ENCODE assay signal across 8 cellular contexts in genomic region chr12:109476807-109477184, GRCh38. TPM values are rescaled to one million over a fixed set of nuclear protein-coding genes. Genes with fewer than 3 reads are reported as not detected.
A peak's percentile ranks its signal among the peaks of the same experiment; 100 is the strongest.
DNase-seq lines count a peak whose midpoint lies in the region; ATAC-seq and TF ChIP-seq lines count a peak whose summit lies in the region.

No MANE protein-coding gene starts in this region.

- peaks cover 45% of the 10 kb centered on the region for H4K20me1 ChIP-seq in smooth muscle cell (ENCODE audit: low read depth)

- H3K9ac ChIP-seq in smooth muscle cell (ENCODE audit: low read depth), result peak overlapping the region; percentile 95

- H3K36me3 ChIP-seq in smooth muscle cell (ENCODE audit: low read depth), result no peaks in the 10 kb centered on the region

- H3F3A ChIP-seq in smooth muscle cell (ENCODE audit: low read depth), result no peaks in the 10 kb centered on the region

- 0% methylated on average over 9 of the region's 11 CpGs for WGBS in smooth muscle cell (ENCODE audit: low lambda C conversion rate)

- intact Hi-C loops in left ventricle myocardium superior (cut with micrococcal nuclease), result no loop called here

- H3K79me2 ChIP-seq in smooth muscle cell (ENCODE audit: low read depth), result peaks cover 86% of the 10 kb centered on the region

- TF ChIP-seq CTCF in VCaP (conservative IDR thresholded peaks at IDR 0.05) (no peak), smooth muscle cell (IDR thresholded peaks at IDR 0.05; ENCODE audit: borderline replicate concordance, insufficient read depth, poor library complexity, severe bottlenecking) (no peak)

- peak overlapping the region; percentile 64 for H3K4me3 ChIP-seq in smooth muscle cell

- H3K27ac ChIP-seq in VCaP, result peak overlapping the region; percentile 96
- peak overlapping the region; percentile 90 for H3K27ac ChIP-seq in smooth muscle cell (ENCODE audit: low read depth)

- H3K27me3 ChIP-seq in smooth muscle cell (ENCODE audit: low read depth), result no peaks in the 10 kb centered on the region

- peak; percentile 8 for ATAC-seq in left ventricle myocardium superior

- H3K4me1 ChIP-seq in smooth muscle cell (ENCODE audit: low read depth), result peaks cover 18% of the 10 kb centered on the region

- H2AFZ ChIP-seq in smooth muscle cell (ENCODE audit: low read depth), result peak overlapping the region; percentile 80

- no peaks in the 10 kb centered on the region for H3K9me3 ChIP-seq in smooth muscle cell (replicated peaks; ENCODE audit: low read depth)

- peak; percentile 29 for DNase-seq in NCI-H146 treated with DMSO at 0.1 percent for 48 hours (lab: John Stamatoyannopoulos, UW; ENCODE audit: unreplicated experiment)
- DNase-seq in NCI-H146 (lab: John Stamatoyannopoulos, UW), result no peak
- no peak for DNase-seq in left ventricle myocardium superior
- DNase-seq in smooth muscle cell (lab: John Stamatoyannopoulos, UW; ENCODE audit: unreplicated experiment), result no peak
- DNase-seq in NCI-H1436 treated with DMSO at 0.1 percent for 48 hours (lab: John Stamatoyannopoulos, UW), result no peak
- DNase-seq in HUDEP-2 (lab: John Stamatoyannopoulos, UW; ENCODE audit: unreplicated experiment in 76 of 76), result no peak
- DNase-seq in GM19240 (ENCODE audit: insufficient read length, low spot score), result no peak

- peak overlapping the region; percentile 99 for H3K4me2 ChIP-seq in smooth muscle cell

RNA-seq across cellular contexts. Expression of gene KCTD10, which starts 0.3 kb away (rescaled TPM):
- total RNA-seq in left ventricle myocardium superior, result 29.8 TPM
- total RNA-seq in smooth muscle cell, result 89.7 and 111 TPM in 2 replicates
- polyA plus RNA-seq in smooth muscle cell, result 63.7 and 79.6 TPM in 2 replicates

RNA-seq across cellular contexts. Expression of gene UBE3B, which starts 0.6 kb away (rescaled TPM):
- total RNA-seq in left ventricle myocardium superior (58.1 TPM), smooth muscle cell (45.5 and 62.9 TPM in 2 replicates)
- polyA plus RNA-seq in smooth muscle cell, result 21.8 and 24.2 TPM in 2 replicates
